8 cellular contexts compared by ENCODE assay signal in genomic region chr18:25349926-25350560, GRCh38. TPM values are rescaled to one million over a fixed set of nuclear protein-coding genes. Genes with fewer than 3 reads are reported as not detected.
DNase-seq lines count a peak whose midpoint lies in the region; TF ChIP-seq lines count a peak whose summit lies in the region.

No MANE protein-coding gene starts in this region.

- 0 out of 2 replicates have a peak, but pooled peaks cover 8% of the 10 kb centered on the region for H3F3A ChIP-seq in Loucy (ENCODE audit: low read depth)

- H2AFZ ChIP-seq in Loucy (ENCODE audit: low read length): no peak overlapping the region

- peak overlapping the region; percentile 89 to 100 (median 99) for H3K4me2 ChIP-seq in BLaER1 treated with 17β-estradiol and CSF1 and Interleukin-3, amounts not matched to agents 10 nM and 100 nM
- H3K4me2 ChIP-seq in Loucy (ENCODE audit: low read depth, low read length, poor library complexity, severe bottlenecking): peak overlapping the region; percentile 82

- peaks cover 70% of the 10 kb centered on the region for H3K27me3 Mint-ChIP-seq in dendritic cell treated with granulocyte-macrophage colony-stimulating factor and Interleukin-4, amounts not matched to agents 40 ng/mL and 50 ng/mL, for 4 days

- no peak for DNase-seq in stimulated activated naive CD4-positive, alpha-beta T cell (lab: John Stamatoyannopoulos, UW)
- DNase-seq in activated CD4-positive, CD25-positive, alpha-beta regulatory T cell treated with anti-CD3 and anti-CD28 coated beads, Interleukin-2, amount 50 U/mL, for 72 hours: no peak
- no peak for DNase-seq in T-helper 9 cell

- H3K36me3 Mint-ChIP-seq in dendritic cell treated with granulocyte-macrophage colony-stimulating factor and Interleukin-4, amounts not matched to agents 40 ng/mL and 50 ng/mL, for 4 days (ENCODE audit: low read depth): no peaks in the 10 kb centered on the region

- H3K27me3 ChIP-seq in BLaER1 treated with 17β-estradiol and CSF1 and Interleukin-3, amounts not matched to agents 10 nM and 100 nM: peaks cover 81 to 100% (median 98%) of the 10 kb centered on the region in 11 experiments
- H3K27me3 ChIP-seq in Loucy (ENCODE audit: insufficient read depth, low read length, poor library complexity, severe bottlenecking) (no peaks in the 10 kb centered on the region), mononuclear cell (ENCODE audit: insufficient read depth, low read length) (peaks cover 69% of the 10 kb centered on the region)

- peaks cover 0 to 38% (median 23%) of the 10 kb centered on the region in 11 experiments; a peak in 15 of 22 replicates for H4K20me1 ChIP-seq in BLaER1 treated with 17β-estradiol and CSF1 and Interleukin-3, amounts not matched to agents 10 nM and 100 nM
- H4K20me1 ChIP-seq in Loucy (ENCODE audit: insufficient read depth, low read length, poor library complexity, severe bottlenecking): peaks cover 3% of the 10 kb centered on the region

- H3K4me1 Mint-ChIP-seq in dendritic cell treated with granulocyte-macrophage colony-stimulating factor and Interleukin-4, amounts not matched to agents 40 ng/mL and 50 ng/mL, for 4 days (ENCODE audit: low read depth): peaks cover 14% of the 10 kb centered on the region

- peaks cover 67% of the 10 kb centered on the region for H3K79me2 ChIP-seq in Loucy (ENCODE audit: insufficient read depth, low read length)

- WGBS in urinary bladder: under 1% methylated on average over 67 of the region's 67 CpGs

- no peak overlapping the region for H3K27ac ChIP-seq in BLaER1 treated with 17β-estradiol and CSF1 and Interleukin-3, amounts not matched to agents 10 nM and 100 nM
- H3K27ac ChIP-seq in urinary bladder (ENCODE audit: low read depth): peak overlapping the region; percentile 87

- peaks cover 0 to 28% (median 25%) of the 10 kb centered on the region in 10 experiments; a peak in 13 of 20 replicates for H3K4me1 ChIP-seq in BLaER1 treated with 17β-estradiol and CSF1 and Interleukin-3, amounts not matched to agents 10 nM and 100 nM
- H3K4me1 ChIP-seq in Loucy (ENCODE audit: insufficient read depth, low read length, poor library complexity, severe bottlenecking) (peaks cover 63% of the 10 kb centered on the region), mononuclear cell (ENCODE audit: insufficient read depth, low read length) (peaks cover 29% of the 10 kb centered on the region), urinary bladder (ENCODE audit: insufficient read depth) (peaks cover 2% of the 10 kb centered on the region)

- no peaks in the 10 kb centered on the region for H3K9me2 ChIP-seq in Loucy (replicated peaks; ENCODE audit: low read depth, low read length)

- H3K36me3 ChIP-seq in BLaER1 treated with 17β-estradiol and CSF1 and Interleukin-3, amounts not matched to agents 10 nM and 100 nM: no peaks in the 10 kb centered on the region
- H3K36me3 ChIP-seq in Loucy (ENCODE audit: insufficient read depth, low read length) (no peaks in the 10 kb centered on the region), urinary bladder (ENCODE audit: insufficient read depth) (no peaks in the 10 kb centered on the region)

- peak overlapping the region; percentile 63 to 81 (median 71) for H3K4me3 ChIP-seq in BLaER1 treated with 17β-estradiol and CSF1 and Interleukin-3, amounts not matched to agents 10 nM and 100 nM
- peak overlapping the region; percentile 99 for H3K4me3 ChIP-seq in Loucy (ENCODE audit: low read length, poor library complexity, severe bottlenecking)
- peak overlapping the region; percentile 45 for H3K4me3 ChIP-seq in mononuclear cell (ENCODE audit: low read length)
- H3K4me3 ChIP-seq in urinary bladder (ENCODE audit: low read depth, low read length): peak overlapping the region; percentile 70

- H3K27ac Mint-ChIP-seq in dendritic cell treated with granulocyte-macrophage colony-stimulating factor and Interleukin-4, amounts not matched to agents 40 ng/mL and 50 ng/mL, for 4 days: peak overlapping the region; percentile 23

- peak overlapping the region in 9 of 11 experiments; percentile 30 to 73 (median 68); a peak in 15 of 22 replicates for H3K9ac ChIP-seq in BLaER1 treated with 17β-estradiol and CSF1 and Interleukin-3, amounts not matched to agents 10 nM and 100 nM
- H3K9ac ChIP-seq in Loucy (ENCODE audit: low read depth, low read length, poor library complexity, severe bottlenecking): peak overlapping the region; percentile 48

- no peaks in the 10 kb centered on the region for H3K9me3 Mint-ChIP-seq in dendritic cell treated with granulocyte-macrophage colony-stimulating factor and Interleukin-4, amounts not matched to agents 40 ng/mL and 50 ng/mL, for 4 days

- intact Hi-C loops in dendritic cell treated with granulocyte-macrophage colony-stimulating factor and Interleukin-4, amounts not matched to agents 40 ng/mL and 50 ng/mL, for 4 days (cut with micrococcal nuclease): loop anchor here (10.0 kb wide), 2 partner anchors 115 to 155 kb away; no protein-coding TSS in a partner anchor

- no peak for TF ChIP-seq CTCF in Loucy (conservative IDR thresholded peaks at IDR 0.05; ENCODE audit: low read length)

- no peaks in the 10 kb centered on the region for H3K9me3 ChIP-seq in BLaER1 treated with 17β-estradiol and CSF1 and Interleukin-3, amounts not matched to agents 10 nM and 100 nM (replicated peaks in 1 of 11)
- no peaks in the 10 kb centered on the region for H3K9me3 ChIP-seq in Loucy (ENCODE audit: insufficient read depth, low read depth, low read length)
- no peaks in the 10 kb centered on the region for H3K9me3 ChIP-seq in mononuclear cell (ENCODE audit: low read depth, low read length)

- peak overlapping the region; percentile 91 for H3K4me3 Mint-ChIP-seq in dendritic cell treated with granulocyte-macrophage colony-stimulating factor and Interleukin-4, amounts not matched to agents 40 ng/mL and 50 ng/mL, for 4 days

RNA-seq across cellular contexts. Expression of gene ZNF521, which starts 1.9 kb away (rescaled TPM):
- total RNA-seq in mononuclear cell (1.0 TPM), urinary bladder (58.3 TPM)
- polyA plus RNA-seq in urinary bladder: 13.1 TPM

Comparison
In these comparisons a context has a peak if more than half of its experiments do, and no peak if none do; other contexts are left out.
1. H3K4me3 ChIP-seq: peak in every context shown above with its lines; median percentile 99 in Loucy; 71 in BLaER1 treated with 17β-estradiol and CSF1 and Interleukin-3, amounts not matched to agents 10 nM and 100 nM; 70 in urinary bladder; 45 in mononuclear cell.
2. RNA of gene ZNF521, which starts 1.9 kb away (total RNA-seq): 58.3 TPM in urinary bladder (single experiment); 1.0 TPM in mononuclear cell (single experiment); every median in the first group is over 10 times any median in the second.